ENCODE assay signal across 8 cellular contexts in the genomic region with DNA sequence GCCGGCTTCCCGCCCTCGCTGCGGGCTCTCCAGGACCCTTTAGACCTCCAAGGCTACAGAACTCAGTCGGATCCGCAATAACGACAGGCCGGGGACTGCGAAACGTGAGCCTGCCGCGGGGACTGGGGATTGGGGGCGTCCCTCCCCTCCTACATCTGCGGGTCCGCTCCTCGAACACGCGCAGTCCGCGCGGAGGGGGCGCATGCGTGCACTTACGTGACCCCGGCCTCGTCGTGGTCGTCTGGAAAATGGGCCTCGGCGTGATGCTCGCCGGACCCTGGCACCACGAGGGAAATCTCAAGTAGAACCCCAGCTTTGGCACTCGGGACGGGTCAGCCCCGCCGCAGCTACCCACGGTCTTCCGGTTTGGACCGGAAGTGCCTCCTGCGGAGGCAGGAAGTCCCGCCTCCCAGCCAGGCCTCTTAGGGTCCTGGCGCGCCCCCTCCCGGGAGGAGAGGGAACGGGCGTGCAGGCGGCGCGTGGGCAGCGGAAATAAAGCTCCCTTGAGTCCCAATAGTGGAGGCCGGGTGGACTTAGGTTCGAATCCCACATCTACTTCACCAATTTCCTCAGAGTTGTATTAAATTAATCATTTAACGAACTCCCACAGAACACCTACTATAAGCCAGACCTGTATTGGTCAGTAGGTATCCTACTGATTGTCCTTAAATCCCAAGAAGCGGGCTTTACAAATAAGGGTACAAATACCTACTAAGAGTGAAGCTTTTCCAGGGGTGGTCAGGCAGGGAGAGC. TPM values are rescaled to one million over a fixed set of nuclear protein-coding genes. Genes with fewer than 3 reads are reported as not detected.
DNase-seq lines count a peak whose midpoint lies in the region; ATAC-seq, FAIRE-seq and TF ChIP-seq lines count a peak whose summit lies in the region.

TSS of gene TAF1C (minus strand) at position 373 of the 753 bp plus-strand sequence. CDS start 2,069 bp downstream, outside the sequence.

- H3K9ac ChIP-seq in H1 (replicated peaks in 1 of 4; ENCODE audit: extremely low read depth in 1 of 4, low read depth in 3 of 4, low read length in 3 of 4) (peak within 1 kb of the TSS in 3 of 4 experiments; percentile 70 to 89 (median 88); a peak in 6 of 7 replicates), mesenchymal stem cell (ENCODE audit: low read length) (peak within 1 kb of the TSS; percentile 95)

- H2BK5ac ChIP-seq in H1 (ENCODE audit: low read depth, low read length) (peak within 1 kb of the TSS; percentile 92), mesenchymal stem cell (ENCODE audit: low read depth, low read length, poor library complexity, severe bottlenecking) (peak within 1 kb of the TSS; percentile 79)

- H3K23ac ChIP-seq in H1 (ENCODE audit: insufficient read length) (no peak within 1 kb of the TSS), mesenchymal stem cell (ENCODE audit: low read length in 2 of 2) (peak within 1 kb of the TSS in 1 of 2 experiments; percentile 95)

- peak; percentile 89 for ATAC-seq in GM19468 (IDR thresholded peaks at IDR 0.05; ENCODE audit: extremely low read depth, unreplicated experiment)

- no peak within 1 kb of the TSS for H2BK20ac ChIP-seq in H1 (ENCODE audit: low read length)

- TF ChIP-seq POLR2A in H1 (IDR thresholded peaks at IDR 0.05; ENCODE audit: control extremely low read depth in 1 of 2, low read depth in 2 of 2, low read length in 2 of 2): peak in 1 of 2 experiments; percentile 82; a peak in 2 of 3 replicates

- POLR2A ChIA-PET in H1 (lab: Charles Lee; ENCODE audit: partially characterized antibody): interaction anchor here (0.8 to 1.4 kb wide), 3 partner anchors 9 to 70 kb away, joined by 3 to 6 read pairs (median 5); partner anchors contain the start of gene MBTPS1

- peak within 1 kb of the TSS; percentile 62 for H3K56ac ChIP-seq in H1 (replicated peaks; ENCODE audit: insufficient read length, low read depth, low read length)

- peak within 1 kb of the TSS; percentile 72; the same call in 1 of the 2 replicates for H2BK15ac ChIP-seq in H1 (ENCODE audit: low read length)
- peak within 1 kb of the TSS; percentile 80 for H2BK15ac ChIP-seq in mesenchymal stem cell (ENCODE audit: low read depth, poor library complexity, severe bottlenecking)

- peak within 1 kb of the TSS; percentile 86 for H4K5ac ChIP-seq in H1 (ENCODE audit: insufficient read length, low read depth, low read length)

- peaks cover 4% of the 10 kb centered on the region; the same call in 1 of the 2 replicates for H3K23me2 ChIP-seq in H1 (ENCODE audit: low read depth, low read length)

- WGBS in H1 (ENCODE audit: extremely low coverage in 1 of 2, insufficient coverage in 1 of 2, insufficient read length in 1 of 2, insufficient replicate concordance in 2 of 2, low coverage in 1 of 2, low lambda C conversion rate in 2 of 2, missing lambda C conversion rate in 1 of 2), 2 experiments: 3% methylated on average over 53 of the region's 55 CpGs; no CpG with 5 or more reads in 1 of the 2 experiments
- 3% methylated on average over 55 of the region's 55 CpGs for WGBS in mesenchymal stem cell

- peak; percentile 84 to 94 (median 89) for TF ChIP-seq CTCF in H1 (IDR thresholded peaks at IDR 0.05; ENCODE audit: control extremely low read depth in 1 of 3, insufficient read depth in 1 of 3, low read depth in 1 of 3, low read length in 3 of 3)

- H3K9me3 ChIP-seq in H1 (ENCODE audit: insufficient read depth in 2 of 2, low read depth in 1 of 2, low read length in 1 of 2) (no peaks in the 10 kb centered on the region; a peak in 1 of 4 replicates), mesenchymal stem cell (ENCODE audit: control insufficient read depth, low read length) (no peaks in the 10 kb centered on the region)

- H3K4me2 ChIP-seq in H1 (ENCODE audit: insufficient read depth in 1 of 2, low read depth in 2 of 2, low read length in 2 of 2) (peak within 1 kb of the TSS; percentile 77 to 83), mesenchymal stem cell (ENCODE audit: low read length, poor library complexity, severe bottlenecking) (peak within 1 kb of the TSS; percentile 89)

- H3K4me3 ChIP-seq in H1 (ENCODE audit: extremely low read depth in 1 of 4, insufficient read depth in 2 of 4, low read depth in 3 of 4, low read length in 4 of 4) (peak within 1 kb of the TSS; percentile 81 to 96 (median 94)), mesenchymal stem cell (ENCODE audit: insufficient read depth in 1 of 2, low read depth in 1 of 2, low read length in 2 of 2) (peak within 1 kb of the TSS; percentile 98 to 99)

- peak within 1 kb of the TSS; percentile 44 for H4K91ac ChIP-seq in H1 (replicated peaks; ENCODE audit: insufficient read length, low read length)
- H4K91ac ChIP-seq in mesenchymal stem cell (ENCODE audit: low read length): peak within 1 kb of the TSS; percentile 83

- peak within 1 kb of the TSS; percentile 78 for H3K18ac ChIP-seq in H1 (ENCODE audit: extremely low read depth, low read length)
- peak within 1 kb of the TSS; percentile 98 to 99 for H3K18ac ChIP-seq in mesenchymal stem cell (ENCODE audit: low read depth in 1 of 2, low read length in 2 of 2)

- peaks cover 0 to 2% (median 0%) of the 10 kb centered on the region in 4 experiments; a peak in 3 of 7 replicates for H3K4me1 ChIP-seq in H1 (replicated peaks in 1 of 4; ENCODE audit: control insufficient read depth in 3 of 4, insufficient read depth in 4 of 4, low read length in 3 of 4)
- H3K4me1 ChIP-seq in mesenchymal stem cell (ENCODE audit: control insufficient read depth, insufficient read depth, low read depth, low read length): peaks cover 7% of the 10 kb centered on the region

- peak; percentile 84 for DNase-seq in COLO829 (ENCODE audit: low spot score)
- peak; percentile 96 for DNase-seq in HT-29 (ENCODE audit: low spot score)
- peak; percentile 86 for DNase-seq in NOMO-1 treated with DMSO at 0.1 percent for 48 hours (lab: John Stamatoyannopoulos, UW; ENCODE audit: unreplicated experiment)
- DNase-seq in activated CD8-positive, alpha-beta memory T cell treated with anti-CD3 and anti-CD28 coated beads for 4 hours (ENCODE audit: low read depth in 2 of 2): peak; percentile 79 to 84
- DNase-seq in H1 (ENCODE audit: low read depth in 1 of 2, low spot score in 2 of 2): peak; percentile 85 to 93
- peak; percentile 93 for DNase-seq in mesenchymal stem cell
- peak; percentile 82 for DNase-seq in stimulated activated CD8-positive, alpha-beta memory T cell treated with anti-CD3 and anti-CD28 coated beads, Interleukin-12 subunit alpha, Interleukin-12 subunit beta, amount 100 ng/mL, for 4 hours (ENCODE audit: low read depth)

- TF ChIP-seq EP300 in H1 (IDR thresholded peaks at IDR 0.05; ENCODE audit: borderline replicate concordance in 1 of 2, low read depth in 2 of 2, low read length in 2 of 2): 0 out of 3 replicates have a peak, but pooled peaks of 1 of the 2 experiments have one; percentile 54

- TF ChIP-seq RAD21 in H1 (IDR thresholded peaks at IDR 0.05 in 1 of 2, conservative IDR thresholded peaks at IDR 0.05 in 1 of 2; ENCODE audit: low read depth in 2 of 2, low read length in 2 of 2): peak; percentile 60 to 78

- peaks cover 4 to 23% (median 16%) of the 10 kb centered on the region in 4 experiments for H3K36me3 ChIP-seq in H1 (ENCODE audit: control insufficient read depth in 2 of 4, insufficient read depth in 4 of 4, low read length in 3 of 4)
- peaks cover 30 to 37% of the 10 kb centered on the region in 2 experiments for H3K36me3 ChIP-seq in mesenchymal stem cell (ENCODE audit: control insufficient read depth in 1 of 2, insufficient read depth in 2 of 2, low read depth in 1 of 2, low read length in 2 of 2)

- H3K79me2 ChIP-seq in H1 (ENCODE audit: control insufficient read depth in 1 of 2, insufficient read depth in 2 of 2, low read length in 2 of 2): peaks cover 0 to 29% of the 10 kb centered on the region in 2 experiments; a peak in 2 of 4 replicates

- peaks cover 9 to 10% of the 10 kb centered on the region in 2 experiments for H4K20me1 ChIP-seq in H1 (replicated peaks in 1 of 2; ENCODE audit: control insufficient read depth in 1 of 2, insufficient read depth in 2 of 2, low read length in 2 of 2)

- H2BK120ac ChIP-seq in H1 (replicated peaks; ENCODE audit: low read depth, low read length) (no peak within 1 kb of the TSS), mesenchymal stem cell (ENCODE audit: low read depth, low read length) (no peak within 1 kb of the TSS)

- H3K27me3 ChIP-seq in H1 (replicated peaks in 1 of 4; ENCODE audit: control insufficient read depth in 3 of 4, extremely low read depth in 1 of 4, insufficient read depth in 3 of 4, low read length in 3 of 4) (no peaks in the 10 kb centered on the region), mesenchymal stem cell (ENCODE audit: control insufficient read depth in 1 of 2, insufficient read depth in 1 of 2, low read length in 2 of 2) (no peaks in the 10 kb centered on the region)

- FAIRE-seq in H1 (lab: Jason Lieb, UNC): no peak

- CTCF ChIA-PET in H1 (lab: Charles Lee; ENCODE audit: partially characterized antibody): interaction anchor here (0.6 to 6.9 kb wide), 24 partner anchors 8 to 299 kb away, joined by 3 to 54 read pairs (median 4); partner anchors contain the start of genes KCNG4 and MBTPS1

- peak within 1 kb of the TSS; percentile 98 for H4K8ac ChIP-seq in H1 (ENCODE audit: extremely low read depth, insufficient read depth, low read length)
- H4K8ac ChIP-seq in mesenchymal stem cell (ENCODE audit: low read length): peak within 1 kb of the TSS; percentile 93

- H3K79me1 ChIP-seq in H1 (ENCODE audit: low read depth, low read length) (peaks cover 12% of the 10 kb centered on the region), mesenchymal stem cell (replicated peaks; ENCODE audit: low read length, poor library complexity, severe bottlenecking) (peaks cover 37% of the 10 kb centered on the region)

- H3K14ac ChIP-seq in H1 (ENCODE audit: insufficient read length): no peak within 1 kb of the TSS
- H3K14ac ChIP-seq in mesenchymal stem cell (ENCODE audit: low read length in 2 of 2): peak within 1 kb of the TSS in 1 of 2 experiments; percentile 99

- H2BK12ac ChIP-seq in H1 (ENCODE audit: low read depth, low read length): no peak within 1 kb of the TSS; the same call in 1 of the 2 replicates
- H2BK12ac ChIP-seq in mesenchymal stem cell (ENCODE audit: low read length in 2 of 2): peak within 1 kb of the TSS; percentile 35 to 49

- H3K4ac ChIP-seq in H1 (replicated peaks; ENCODE audit: insufficient read length, low read depth, low read length) (peak within 1 kb of the TSS; percentile 87), mesenchymal stem cell (ENCODE audit: low read depth in 1 of 2, low read length in 2 of 2) (peak within 1 kb of the TSS; percentile 94 to 95)

- H2AK5ac ChIP-seq in H1 (ENCODE audit: low read depth, low read length) (no peak within 1 kb of the TSS), mesenchymal stem cell (ENCODE audit: low read length, severe bottlenecking) (no peak within 1 kb of the TSS)

- H2AFZ ChIP-seq in H1 (ENCODE audit: low read length) (peak within 1 kb of the TSS; percentile 93), mesenchymal stem cell (ENCODE audit: low read depth, low read length) (peak within 1 kb of the TSS; percentile 97)

- H3K27ac ChIP-seq in H1 (ENCODE audit: low read depth, low read length) (peak within 1 kb of the TSS; percentile 29; the same call in 1 of the 2 replicates), mesenchymal stem cell (ENCODE audit: low read length, poor library complexity, severe bottlenecking) (no peak within 1 kb of the TSS)

RNA-seq across cellular contexts. Expression of gene TAF1C, which starts in this region (rescaled TPM):
- 39.8 and 47.0 TPM in 2 replicates for total RNA-seq in HT-29 (2014; rRNA removed; shearing (Covaris generic))
- 63.8 and 68.0 TPM in 2 replicates for total RNA-seq in H1 (2021; fragmentation: NEBNext Ultra II Directional; extraction: Animal tissue kit (Norgen Biotek cat#: 25700))
- polyA plus RNA-seq in H1 (2011; rRNA removed): 44.6 and 81.6 TPM in 2 replicates
- 60.1 TPM for polyA plus RNA-seq in H1 (2011; cell fraction: cytosol; rRNA removed)
- 466 TPM for polyA plus RNA-seq in H1 (2011; cell fraction: nucleus; rRNA removed)
- 65.5 to 73.4 TPM (median 68.4 TPM) in 4 replicates for polyA plus RNA-seq in H1 (2012, experiment 1 of 2)
- polyA plus RNA-seq in H1 (2012, experiment 2 of 2): 42.0 TPM
- 52.5 TPM for polyA plus RNA-seq in H1 (2013, experiment 1 of 2)
- 44.5 TPM for polyA plus RNA-seq in H1 (2013, experiment 2 of 2)
- 38.9 and 40.4 TPM in 2 replicates for polyA minus RNA-seq in H1 (2011; rRNA and poly(A)+ RNA removed)
- polyA minus RNA-seq in H1 (2011; cell fraction: cytosol; rRNA and poly(A)+ RNA removed): 37.3 TPM
- 82.2 TPM for polyA minus RNA-seq in H1 (2011; cell fraction: nucleus; rRNA and poly(A)+ RNA removed)
- 24.3 TPM for polyA plus RNA-seq in mesenchymal stem cell (2013, experiment 1 of 2)
- polyA plus RNA-seq in mesenchymal stem cell (2013, experiment 2 of 2): 22.1 TPM
